Comparison of ENCODE assay signal across 8 cellular contexts in the genomic region with DNA sequence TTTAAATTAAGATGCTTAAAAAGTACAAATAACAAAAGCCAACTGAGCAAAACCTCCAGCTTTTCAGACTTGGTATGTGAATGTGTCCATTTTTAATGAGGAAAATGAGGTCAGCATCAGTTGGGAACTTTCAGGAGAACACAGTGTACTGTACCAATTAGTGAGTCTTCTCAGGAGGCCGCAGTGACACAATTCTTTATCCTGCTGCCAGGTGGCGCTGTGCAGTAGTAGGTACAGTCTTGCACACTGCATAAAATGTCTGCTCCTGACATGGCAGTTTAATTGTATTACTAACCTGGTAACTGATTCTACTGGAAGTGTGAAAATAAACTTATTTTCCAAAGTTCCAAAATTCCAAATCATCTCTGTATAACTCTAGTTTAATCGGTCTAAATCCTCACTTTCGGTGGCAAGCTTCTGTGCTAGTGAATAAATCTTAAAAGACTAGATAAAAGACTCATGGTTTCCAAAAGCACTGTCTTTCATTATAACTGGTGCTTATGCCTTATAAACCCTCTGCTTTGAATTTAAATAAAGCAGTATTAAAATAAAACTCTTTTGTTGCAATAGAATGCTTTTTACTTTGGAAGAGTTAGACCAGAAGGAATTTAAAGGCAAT.
DNase-seq lines count a peak whose midpoint lies in the region; ATAC-seq, FAIRE-seq and TF ChIP-seq lines count a peak whose summit lies in the region.

No MANE protein-coding gene starts in this region.

- H3K9me3 ChIP-seq in H1 (ENCODE audit: insufficient read depth in 2 of 2, low read depth in 1 of 2, low read length in 1 of 2) = no peaks in the 10 kb centered on the region

- no peaks in the 10 kb centered on the region for H3K36me3 ChIP-seq in H1 (ENCODE audit: control insufficient read depth in 2 of 4, insufficient read depth in 4 of 4, low read length in 3 of 4)

- H3K79me1 ChIP-seq in H1 (ENCODE audit: low read depth, low read length) = no peaks in the 10 kb centered on the region

- H4K91ac ChIP-seq in H1 (replicated peaks; ENCODE audit: insufficient read length, low read length) = no peak overlapping the region

- no peaks in the 10 kb centered on the region for H3K4me1 Mint-ChIP-seq in activated CD4-positive, alpha-beta memory T cell treated with anti-CD3 and anti-CD28 coated beads, Interleukin-2, amount 10 ng/mL, durations not matched to agents 7 days and 5 days

- H2BK120ac ChIP-seq in H1 (replicated peaks; ENCODE audit: low read depth, low read length) = no peak overlapping the region

- DNase-seq in DMS153 (lab: John Stamatoyannopoulos, UW) (peak; percentile 44), HL-60 (ENCODE audit: low read depth in 1 of 2, low spot score in 1 of 2) (peak; percentile 16 to 58), NCI-H748 treated with DMSO at 0.1 percent for 48 hours (lab: John Stamatoyannopoulos, UW) (peak; percentile 82), H1 (ENCODE audit: low read depth in 1 of 2, low spot score in 2 of 2) (peak; percentile 7 to 73), midbrain (lab: John Stamatoyannopoulos, UW) (peak; percentile 86)
- peak; percentile 60 for DNase-seq in activated CD4-positive, alpha-beta memory T cell treated with anti-CD3 and anti-CD28 coated beads, Interleukin-2, amount 10 ng/mL, durations not matched to agents 7 days and 5 days
- DNase-seq in stimulated activated CD8-positive, alpha-beta memory T cell treated with anti-CD3 and anti-CD28 coated beads, Interleukin-7, amount 100 ng/mL, for 4 hours (ENCODE audit: low read depth in 2 of 2) = peak; percentile 8 to 9

- H2BK12ac ChIP-seq in H1 (ENCODE audit: low read depth, low read length) = no peak overlapping the region

- no peaks in the 10 kb centered on the region for H4K20me1 ChIP-seq in H1 (replicated peaks in 1 of 2; ENCODE audit: control insufficient read depth in 1 of 2, insufficient read depth in 2 of 2, low read length in 2 of 2)

- H3K36me3 Mint-ChIP-seq in activated CD4-positive, alpha-beta memory T cell treated with anti-CD3 and anti-CD28 coated beads, Interleukin-2, amount 10 ng/mL, durations not matched to agents 7 days and 5 days (ENCODE audit: low read depth) = no peaks in the 10 kb centered on the region

- peak; percentile 96 for FAIRE-seq in H1 (lab: Jason Lieb, UNC)

- no peak overlapping the region for H3K27ac ChIP-seq in HL-60 (replicated peaks)
- H3K27ac ChIP-seq in H1 (ENCODE audit: low read depth, low read length) = no peak overlapping the region

- H3K4me3 Mint-ChIP-seq in activated CD4-positive, alpha-beta memory T cell treated with anti-CD3 and anti-CD28 coated beads, Interleukin-2, amount 10 ng/mL, durations not matched to agents 7 days and 5 days = no peak overlapping the region

- H3K27ac Mint-ChIP-seq in activated CD4-positive, alpha-beta memory T cell treated with anti-CD3 and anti-CD28 coated beads, Interleukin-2, amount 10 ng/mL, durations not matched to agents 7 days and 5 days = no peak overlapping the region

- H3K4me3 ChIP-seq in HL-60 (replicated peaks; ENCODE audit: insufficient read depth, low read length) (no peak overlapping the region), H1 (ENCODE audit: extremely low read depth in 1 of 4, insufficient read depth in 2 of 4, low read depth in 3 of 4, low read length in 4 of 4) (no peak overlapping the region)

- POLR2A ChIA-PET in activated CD4-positive, alpha-beta memory T cell treated with anti-CD3 and anti-CD28 coated beads, Interleukin-2, amount 10 ng/mL, durations not matched to agents 7 days and 5 days (lab: Charles Lee) = no interaction called here
- POLR2A ChIA-PET in H1 (lab: Charles Lee; ENCODE audit: partially characterized antibody) = no interaction called here

- H3K18ac ChIP-seq in H1 (ENCODE audit: extremely low read depth, low read length) = no peak overlapping the region

- no peak overlapping the region for H3K4ac ChIP-seq in H1 (replicated peaks; ENCODE audit: insufficient read length, low read depth, low read length)

- TF ChIP-seq EP300 in H1 (IDR thresholded peaks at IDR 0.05; ENCODE audit: borderline replicate concordance in 1 of 2, low read depth in 2 of 2, low read length in 2 of 2) = no peak

- no peak for TF ChIP-seq POLR2A in H1 (IDR thresholded peaks at IDR 0.05; ENCODE audit: control extremely low read depth in 1 of 2, low read depth in 2 of 2, low read length in 2 of 2)

- no peaks in the 10 kb centered on the region for H3K9me3 Mint-ChIP-seq in activated CD4-positive, alpha-beta memory T cell treated with anti-CD3 and anti-CD28 coated beads, Interleukin-2, amount 10 ng/mL, durations not matched to agents 7 days and 5 days

- TF ChIP-seq RAD21 in H1 (IDR thresholded peaks at IDR 0.05 in 1 of 2, conservative IDR thresholded peaks at IDR 0.05 in 1 of 2; ENCODE audit: low read depth in 2 of 2, low read length in 2 of 2) = peak; percentile 77 to 82

- no peak overlapping the region for H2BK15ac ChIP-seq in H1 (ENCODE audit: low read length)

- no peak overlapping the region for H3K4me2 ChIP-seq in H1 (ENCODE audit: insufficient read depth in 1 of 2, low read depth in 2 of 2, low read length in 2 of 2)

- H2AK5ac ChIP-seq in H1 (ENCODE audit: low read depth, low read length) = no peak overlapping the region

- WGBS in H1 (ENCODE audit: extremely low coverage in 1 of 2, insufficient coverage in 1 of 2, insufficient read length in 1 of 2, insufficient replicate concordance in 2 of 2, low coverage in 1 of 2, low lambda C conversion rate in 2 of 2, missing lambda C conversion rate in 1 of 2), 2 experiments = 38% methylated on average over 4 of the region's 4 CpGs; no CpG with 5 or more reads in 1 of the 2 experiments

- H4K5ac ChIP-seq in H1 (ENCODE audit: insufficient read length, low read depth, low read length) = no peak overlapping the region

- H2BK20ac ChIP-seq in H1 (ENCODE audit: low read length) = no peak overlapping the region

- no peak overlapping the region for H3K23ac ChIP-seq in H1 (ENCODE audit: insufficient read length)

- H2BK5ac ChIP-seq in H1 (ENCODE audit: low read depth, low read length) = no peak overlapping the region

- H3K56ac ChIP-seq in H1 (replicated peaks; ENCODE audit: insufficient read length, low read depth, low read length) = no peak overlapping the region

- no peaks in the 10 kb centered on the region for H3K4me1 ChIP-seq in H1 (replicated peaks in 1 of 4; ENCODE audit: control insufficient read depth in 3 of 4, insufficient read depth in 4 of 4, low read length in 3 of 4)

- ATAC-seq in GM21390 (IDR thresholded peaks at IDR 0.05; ENCODE audit: unreplicated experiment) = peak; percentile 100

- H3K27me3 ChIP-seq in HL-60 (ENCODE audit: insufficient read depth, poor library complexity, severe bottlenecking) = no peaks in the 10 kb centered on the region
- no peaks in the 10 kb centered on the region for H3K27me3 ChIP-seq in H1 (replicated peaks in 1 of 4; ENCODE audit: control insufficient read depth in 3 of 4, extremely low read depth in 1 of 4, insufficient read depth in 3 of 4, low read length in 3 of 4)

- no peak overlapping the region for H4K8ac ChIP-seq in H1 (ENCODE audit: extremely low read depth, insufficient read depth, low read length)

- H3K9ac ChIP-seq in H1 (replicated peaks in 1 of 4; ENCODE audit: extremely low read depth in 1 of 4, low read depth in 3 of 4, low read length in 3 of 4) = no peak overlapping the region

- TF ChIP-seq CTCF in HL-60 (IDR thresholded peaks at IDR 0.05; ENCODE audit: insufficient read depth, low read length) (peak; percentile 87), H1 (IDR thresholded peaks at IDR 0.05; ENCODE audit: control extremely low read depth in 1 of 3, insufficient read depth in 1 of 3, low read depth in 1 of 3, low read length in 3 of 3) (peak; percentile 66 to 89 (median 77))

- H3K79me2 ChIP-seq in H1 (ENCODE audit: control insufficient read depth in 1 of 2, insufficient read depth in 2 of 2, low read length in 2 of 2) = no peaks in the 10 kb centered on the region

- no peak overlapping the region for H3K14ac ChIP-seq in H1 (ENCODE audit: insufficient read length)

- CTCF ChIA-PET in activated CD4-positive, alpha-beta memory T cell treated with anti-CD3 and anti-CD28 coated beads, Interleukin-2, amount 10 ng/mL, durations not matched to agents 7 days and 5 days (lab: Charles Lee) = interaction anchor here (1.1 to 2.5 kb wide), 2 partner anchors 11 to 1622 kb away, joined by 3 to 8 read pairs; no protein-coding TSS in a partner anchor
- CTCF ChIA-PET in H1 (lab: Charles Lee; ENCODE audit: partially characterized antibody) = interaction anchor here (0.6 to 2.1 kb wide), 12 partner anchors 10 to 1346 kb away, joined by 3 to 12 read pairs (median 4); no protein-coding TSS in a partner anchor

- H3K23me2 ChIP-seq in H1 (ENCODE audit: low read depth, low read length) = no peaks in the 10 kb centered on the region

- peaks cover 7% of the 10 kb centered on the region for H3K27me3 Mint-ChIP-seq in activated CD4-positive, alpha-beta memory T cell treated with anti-CD3 and anti-CD28 coated beads, Interleukin-2, amount 10 ng/mL, durations not matched to agents 7 days and 5 days

- H2AFZ ChIP-seq in H1 (ENCODE audit: low read length) = no peak overlapping the region

TF ChIP-seq in H1, 55 proteins besides CTCF, POLR2A, EP300 and RAD21 (continues in another document):
- TF ChIP-seq SIRT6 (IDR thresholded peaks at IDR 0.05; ENCODE audit: low read length) = no peak
- peak; percentile 61; the same call in 1 of the 2 replicates for TF ChIP-seq TEAD4 (IDR thresholded peaks at IDR 0.05; ENCODE audit: low read depth, low read length)

Comparison
In these comparisons a context has a peak if more than half of its experiments do, and no peak if none do; other contexts are left out.
1. DNase-seq: peak in every context shown above with its lines; median percentile 86 in midbrain; 82 in NCI-H748 treated with DMSO at 0.1 percent for 48 hours; 60 in activated CD4-positive, alpha-beta memory T cell treated with anti-CD3 and anti-CD28 coated beads, Interleukin-2, amount 10 ng/mL, durations not matched to agents 7 days and 5 days; 44 in DMS153; 40 in H1; 37 in HL-60; 8 in stimulated activated CD8-positive, alpha-beta memory T cell treated with anti-CD3 and anti-CD28 coated beads, Interleukin-7, amount 100 ng/mL, for 4 hours.